13 cellular contexts compared by ENCODE assay signal in genomic region chr7:6011541-6011940, GRCh38. TPM values are rescaled to one million over a fixed set of nuclear protein-coding genes. Genes with fewer than 3 reads are reported as not detected.
DNase-seq lines count a peak whose midpoint lies in the region; TF ChIP-seq lines count a peak whose summit lies in the region.
"Had no signal": no experiment of that assay in that cellular context is flagged by ENCODE, and none has a peak within 500 bp of the region (broad histone marks: within the 10 kb centered on the region; RNA-seq: fewer than 3 reads in every experiment).

No MANE protein-coding gene starts in this region.

- CTCF ChIA-PET in RWPE1 (lab: Yijun Ruan, JAX), result interaction anchor here (0.6 kb wide), 1 partner anchor 69 kb away, joined by 3 read pairs; no protein-coding TSS in a partner anchor

- H3K9me3 ChIP-seq in smooth muscle cell (replicated peaks; ENCODE audit: low read depth), result no peaks in the 10 kb centered on the region
- H3K9me3 ChIP-seq: sigmoid colon had no signal

- H3K4me2 ChIP-seq in smooth muscle cell, result no peak overlapping the region

- H3K9ac ChIP-seq in smooth muscle cell (ENCODE audit: low read depth), result peak overlapping the region; percentile 47

- H3K27ac Mint-ChIP-seq in T-helper 2 cell treated with Interferon-gamma antibody and Interleukin-4, amounts not matched to agents 5 μg/mL and 100 μg/mL, for 36 hours, result no peak overlapping the region
- peak overlapping the region in 4 of 6 donors; percentile 20 to 44 (median 28) for H3K27ac Mint-ChIP-seq in immature natural killer cell

- H3K27me3 ChIP-seq in smooth muscle cell (ENCODE audit: low read depth), result no peaks in the 10 kb centered on the region
- H3K27me3 ChIP-seq: sigmoid colon had no signal

- peaks cover 11% of the 10 kb centered on the region for H3F3A ChIP-seq in smooth muscle cell (ENCODE audit: low read depth)

- WGBS in smooth muscle cell (ENCODE audit: low lambda C conversion rate), result 82% methylated on average over 2 of the region's 2 CpGs

- no peak overlapping the region for H3K4me3 ChIP-seq in smooth muscle cell
- H3K4me3 ChIP-seq: K562, sigmoid colon had no signal

- H3K36me3 ChIP-seq in smooth muscle cell (ENCODE audit: low read depth), result no peaks in the 10 kb centered on the region

- H3K4me3 Mint-ChIP-seq in T-helper 2 cell treated with Interferon-gamma antibody and Interleukin-4, amounts not matched to agents 5 μg/mL and 100 μg/mL, for 36 hours, result peak overlapping the region; percentile 10
- peak overlapping the region in 1 of 5 donors; percentile 21 for H3K4me3 Mint-ChIP-seq in immature natural killer cell

- H4K20me1 ChIP-seq in smooth muscle cell (ENCODE audit: low read depth), result no peaks in the 10 kb centered on the region

- POLR2A ChIA-PET in RWPE1 (lab: Yijun Ruan, JAX; ENCODE audit: low non-redundant PET), result no interaction called here

- H2AFZ ChIP-seq in smooth muscle cell (ENCODE audit: low read depth), result no peak overlapping the region

- no peak for DNase-seq in T-helper 2 cell treated with Interferon-gamma antibody and Interleukin-4, amounts not matched to agents 5 μg/mL and 100 μg/mL, for 36 hours (ENCODE audit: low spot score)
- DNase-seq in T-helper 2 cell (no peak), RWPE1 (ENCODE audit: low spot score) (no peak), immature natural killer cell (no peak), smooth muscle cell (lab: John Stamatoyannopoulos, UW; ENCODE audit: unreplicated experiment) (no peak), NCI-H2171 (lab: John Stamatoyannopoulos, UW) (no peak), amniotic stem cell (lab: John Stamatoyannopoulos, UW) (no peak), MV-4-11 (lab: John Stamatoyannopoulos, UW) (no peak)
- DNase-seq: anterior cingulate cortex, NCI-H748 treated with DMSO at 0.1 percent for 48 hours, SHP77, sigmoid colon had no signal

- H3K9me3 Mint-ChIP-seq in T-helper 2 cell treated with Interferon-gamma antibody and Interleukin-4, amounts not matched to agents 5 μg/mL and 100 μg/mL, for 36 hours, result no peaks in the 10 kb centered on the region
- no peaks in the 10 kb centered on the region for H3K9me3 Mint-ChIP-seq in immature natural killer cell

- H3K36me3 Mint-ChIP-seq in T-helper 2 cell treated with Interferon-gamma antibody and Interleukin-4, amounts not matched to agents 5 μg/mL and 100 μg/mL, for 36 hours (ENCODE audit: low read depth), result peaks cover 27% of the 10 kb centered on the region
- H3K36me3 Mint-ChIP-seq in immature natural killer cell, result peaks cover 4 to 5% (median 4%) of the 10 kb centered on the region in 3 donors

- TF ChIP-seq CTCF in RWPE1 (conservative IDR thresholded peaks at IDR 0.05; ENCODE audit: low read depth) (no peak), smooth muscle cell (IDR thresholded peaks at IDR 0.05; ENCODE audit: borderline replicate concordance, insufficient read depth, poor library complexity, severe bottlenecking) (no peak)

- H3K4me1 Mint-ChIP-seq in T-helper 2 cell treated with Interferon-gamma antibody and Interleukin-4, amounts not matched to agents 5 μg/mL and 100 μg/mL, for 36 hours (ENCODE audit: low read depth), result peaks cover 30% of the 10 kb centered on the region
- peaks cover 20 to 37% of the 10 kb centered on the region in 2 donors for H3K4me1 Mint-ChIP-seq in immature natural killer cell

- H3K4me1 ChIP-seq in smooth muscle cell (ENCODE audit: low read depth), result peaks cover 3% of the 10 kb centered on the region

- H3K27ac ChIP-seq in RWPE1 (peak overlapping the region; percentile 99; the same call in 1 of the 2 replicates), smooth muscle cell (ENCODE audit: low read depth) (peak overlapping the region; percentile 79)

- no peaks in the 10 kb centered on the region for H3K27me3 Mint-ChIP-seq in T-helper 2 cell treated with Interferon-gamma antibody and Interleukin-4, amounts not matched to agents 5 μg/mL and 100 μg/mL, for 36 hours (ENCODE audit: low read depth)
- H3K27me3 Mint-ChIP-seq in immature natural killer cell (ENCODE audit: low read depth in 3 of 3), result peaks cover 3 to 7% (median 5%) of the 10 kb centered on the region in 3 donors

- H3K79me2 ChIP-seq in smooth muscle cell (ENCODE audit: low read depth), result peaks cover 56% of the 10 kb centered on the region

RNA-seq across cellular contexts. Expression of gene AIMP2, which starts 2.5 kb away (rescaled TPM):
- 10 to 100 TPM; 18.8 to 39.3 (median 36.7) TPM for polyA plus RNA-seq in immature natural killer cell
- 28.5 and 43.7 TPM in 2 replicates for total RNA-seq in smooth muscle cell
- 30.1 and 43.4 TPM in 2 replicates for polyA plus RNA-seq in smooth muscle cell

RNA-seq across cellular contexts. Expression of gene PMS2, which starts 2.7 kb away (rescaled TPM):
- polyA plus RNA-seq in immature natural killer cell (10 to 100 TPM in 1 of 3 donors, 1 to 10 TPM in 2; 6.6 to 13.8 (median 9.6) TPM), smooth muscle cell (5.4 and 7.2 TPM in 2 replicates)
- total RNA-seq in smooth muscle cell, result 8.8 and 14.3 TPM in 2 replicates

RNA-seq across cellular contexts. Expression of gene ANKRD61, which starts 19.6 kb away (rescaled TPM):
- polyA plus RNA-seq in immature natural killer cell (under 1 TPM in 1 of 3 donors, not detected in 2; 0.38 TPM), smooth muscle cell (0.16 and 0.70 TPM in 2 replicates)
- total RNA-seq in smooth muscle cell, result not detected in 2 replicates
- total RNA-seq: K562, sigmoid colon had no signal
- polyA plus RNA-seq: sigmoid colon had no signal

RNA-seq across cellular contexts. Expression of gene RSPH10B, which starts 41.1 kb away (rescaled TPM):
- polyA plus RNA-seq in immature natural killer cell (not detected), smooth muscle cell (not detected in 2 replicates)
- total RNA-seq in smooth muscle cell, result 0.04 TPM in 1 of 2 replicates, not detected in the other
- total RNA-seq: K562 had no signal

RNA-seq across cellular contexts. Expression of gene EIF2AK1, which starts 47.4 kb away (rescaled TPM):
- 100 to 1,000 TPM in 1 of 3 donors, 10 to 100 TPM in 2; 98.4 to 133 (median 99.5) TPM for polyA plus RNA-seq in immature natural killer cell
- 138 and 141 TPM in 2 replicates for total RNA-seq in smooth muscle cell
- 95.5 and 106 TPM in 2 replicates for polyA plus RNA-seq in smooth muscle cell
